ENCODE assay signal across 1 cellular context in genomic region chr12:115088328-115088994, GRCh38.
TF ChIP-seq lines count a peak whose summit lies in the region.

No MANE protein-coding gene starts in this region.

TF ChIP-seq in HepG2, 621 proteins besides CTCF, POLR2A, EP300 and RAD21 (continued from another document and continues in another):
- TF ChIP-seq ZNF687 (CRISPR knock-in tag; IDR thresholded peaks at IDR 0.05) (no peak), ARID2 (CRISPR knock-in tag; IDR thresholded peaks at IDR 0.05; ENCODE audit: borderline replicate concordance) (no peak), ZSCAN31 (CRISPR knock-in tag; IDR thresholded peaks at IDR 0.05; ENCODE audit: low read depth) (no peak), THAP7 (CRISPR knock-in tag; IDR thresholded peaks at IDR 0.05) (no peak), MYNN (CRISPR knock-in tag; IDR thresholded peaks at IDR 0.05; ENCODE audit: low read depth) (no peak), HOXA7 (CRISPR knock-in tag; IDR thresholded peaks at IDR 0.05) (no peak), HNRNPL (IDR thresholded peaks at IDR 0.05; ENCODE audit: low read depth, low read length) (no peak), ZSCAN5A (CRISPR knock-in tag; IDR thresholded peaks at IDR 0.05; ENCODE audit: borderline replicate concordance) (no peak), MBD4 (IDR thresholded peaks at IDR 0.05; ENCODE audit: borderline replicate concordance, low read length) (no peak), CEBPG (CRISPR knock-in tag; IDR thresholded peaks at IDR 0.05) (peak; percentile 81), MTA1 (CRISPR knock-in tag; IDR thresholded peaks at IDR 0.05; ENCODE audit: borderline replicate concordance) (no peak), CBFB (CRISPR knock-in tag; IDR thresholded peaks at IDR 0.05) (no peak), SOX5 (CRISPR knock-in tag; IDR thresholded peaks at IDR 0.05; ENCODE audit: borderline replicate concordance) (peak; percentile 74), ZBTB49 (CRISPR knock-in tag; IDR thresholded peaks at IDR 0.05; ENCODE audit: borderline replicate concordance) (no peak), GLMP (CRISPR knock-in tag; IDR thresholded peaks at IDR 0.05; ENCODE audit: borderline replicate concordance) (no peak), ZBTB33 (CRISPR knock-in tag; IDR thresholded peaks at IDR 0.05) (no peak), ESRRA (CRISPR knock-in tag; IDR thresholded peaks at IDR 0.05; ENCODE audit: low read depth) (no peak), ZFP90 (CRISPR knock-in tag; IDR thresholded peaks at IDR 0.05; ENCODE audit: borderline replicate concordance) (no peak), ZNF576 (CRISPR knock-in tag; IDR thresholded peaks at IDR 0.05) (no peak), ARID5B (CRISPR knock-in tag; IDR thresholded peaks at IDR 0.05) (peak; percentile 88), ZNF83 (CRISPR knock-in tag; IDR thresholded peaks at IDR 0.05; ENCODE audit: borderline replicate concordance) (no peak), SMARCC2 (IDR thresholded peaks at IDR 0.05) (no peak), ZNF614 (CRISPR knock-in tag; IDR thresholded peaks at IDR 0.05; ENCODE audit: borderline replicate concordance) (no peak; the same call in 1 of the 2 replicates), SKI (IDR thresholded peaks at IDR 0.05; ENCODE audit: partially characterized antibody) (peak; percentile 61), ZNF414 (CRISPR knock-in tag; IDR thresholded peaks at IDR 0.05) (no peak), ZNF446 (CRISPR knock-in tag; IDR thresholded peaks at IDR 0.05) (no peak), MED8 (CRISPR knock-in tag; IDR thresholded peaks at IDR 0.05; ENCODE audit: insufficient replicate concordance) (no peak), ZNF17 (CRISPR knock-in tag; IDR thresholded peaks at IDR 0.05) (no peak), THAP9 (CRISPR knock-in tag; IDR thresholded peaks at IDR 0.05; ENCODE audit: borderline replicate concordance) (no peak), HNRNPH1 (optimal IDR thresholded peaks at IDR 0.05; ENCODE audit: low read depth, low read length) (no peak), SMAD1 (CRISPR knock-in tag; IDR thresholded peaks at IDR 0.05; ENCODE audit: borderline replicate concordance, low read depth) (no peak), CREB3 (CRISPR knock-in tag; IDR thresholded peaks at IDR 0.05) (no peak), ZNF30 (CRISPR knock-in tag; IDR thresholded peaks at IDR 0.05) (no peak), ZEB1 (IDR thresholded peaks at IDR 0.05; ENCODE audit: insufficient replicate concordance, low read depth) (no peak), ISL2 (CRISPR knock-in tag; IDR thresholded peaks at IDR 0.05) (peak; percentile 65; the same call in 1 of the 2 replicates)
